9 cellular contexts compared by ENCODE assay signal in genomic region chr12:90978117-90978770, GRCh38. TPM values are rescaled to one million over a fixed set of nuclear protein-coding genes. Genes with fewer than 3 reads are reported as not detected.
A peak's percentile ranks its signal among the peaks of the same experiment; 100 is the strongest.
DNase-seq lines count a peak whose midpoint lies in the region; ATAC-seq and TF ChIP-seq lines count a peak whose summit lies in the region.
"Had no signal": no experiment of that assay in that cellular context is flagged by ENCODE, and none has a peak within 500 bp of the region (broad histone marks: within the 10 kb centered on the region; RNA-seq: fewer than 3 reads in every experiment).

No MANE protein-coding gene starts in this region.

- H3K9me3 ChIP-seq in adrenal gland (replicated peaks in 1 of 3) = no peaks in the 10 kb centered on the region

- DNase-seq in activated T-cell treated with anti-CD3 and anti-CD28 coated beads, Interleukin-2, amount 50 U/mL, for 72 hours = no peak
- no peak for DNase-seq in activated T-cell treated with anti-CD3 and anti-CD28 coated beads, Interleukin-2, amount 50 U/mL, for 1 hour
- peak; percentile 66 for DNase-seq in NCI-H1105 treated with DMSO at 0.1 percent for 48 hours (lab: John Stamatoyannopoulos, UW)
- DNase-seq in adrenal gland = no peak
- DNase-seq in hepatic stellate cell (ENCODE audit: low spot score) = peak; percentile 14
- no peak for DNase-seq in stimulated activated naive CD8-positive, alpha-beta T cell treated with anti-CD3 and anti-CD28 coated beads, Interleukin-15, amount 100 ng/mL, for 72 hours
- no peak for DNase-seq in H7

- H3K27me3 ChIP-seq in adrenal gland (no peaks in the 10 kb centered on the region), H7 (ENCODE audit: control insufficient read depth, insufficient read depth, low read length) (peaks cover 28% of the 10 kb centered on the region)

- no peak for TF ChIP-seq POLR2A in adrenal gland (IDR thresholded peaks at IDR 0.05)

- H3K4me1 ChIP-seq in adrenal gland (replicated peaks in 1 of 2) = no peaks in the 10 kb centered on the region

- intact Hi-C loops in adrenal gland (cut with DNase I) = no loop called here

- H3K27ac ChIP-seq in adrenal gland = no peak overlapping the region
- H3K27ac ChIP-seq: epithelial cell of prostate had no signal

- no peak overlapping the region for H3K4me3 Mint-ChIP-seq in activated T-cell treated with anti-CD3 and anti-CD28 coated beads, Interleukin-2, amount 50 U/mL, for 72 hours
- no peak overlapping the region for H3K4me3 Mint-ChIP-seq in stimulated activated naive CD8-positive, alpha-beta T cell treated with anti-CD3 and anti-CD28 coated beads, Interleukin-15, amount 100 ng/mL, for 72 hours

- H3K27ac Mint-ChIP-seq in activated T-cell treated with anti-CD3 and anti-CD28 coated beads, Interleukin-2, amount 50 U/mL, for 72 hours = peak overlapping the region; percentile 20
- no peak overlapping the region for H3K27ac Mint-ChIP-seq in stimulated activated naive CD8-positive, alpha-beta T cell treated with anti-CD3 and anti-CD28 coated beads, Interleukin-15, amount 100 ng/mL, for 72 hours

- H3K27me3 Mint-ChIP-seq in activated T-cell treated with anti-CD3 and anti-CD28 coated beads, Interleukin-2, amount 50 U/mL, for 72 hours (ENCODE audit: low read depth) = peaks cover 8% of the 10 kb centered on the region
- H3K27me3 Mint-ChIP-seq in stimulated activated naive CD8-positive, alpha-beta T cell treated with anti-CD3 and anti-CD28 coated beads, Interleukin-15, amount 100 ng/mL, for 72 hours = no peaks in the 10 kb centered on the region

- no peaks in the 10 kb centered on the region for H3K4me1 Mint-ChIP-seq in activated T-cell treated with anti-CD3 and anti-CD28 coated beads, Interleukin-2, amount 50 U/mL, for 72 hours (ENCODE audit: low read depth)
- H3K4me1 Mint-ChIP-seq in stimulated activated naive CD8-positive, alpha-beta T cell treated with anti-CD3 and anti-CD28 coated beads, Interleukin-15, amount 100 ng/mL, for 72 hours = no peaks in the 10 kb centered on the region

- no peaks in the 10 kb centered on the region for H3K36me3 Mint-ChIP-seq in activated T-cell treated with anti-CD3 and anti-CD28 coated beads, Interleukin-2, amount 50 U/mL, for 72 hours (ENCODE audit: insufficient read depth in 2 of 2)

- no peaks in the 10 kb centered on the region for H3K9me3 Mint-ChIP-seq in activated T-cell treated with anti-CD3 and anti-CD28 coated beads, Interleukin-2, amount 50 U/mL, for 72 hours
- no peaks in the 10 kb centered on the region for H3K9me3 Mint-ChIP-seq in stimulated activated naive CD8-positive, alpha-beta T cell treated with anti-CD3 and anti-CD28 coated beads, Interleukin-15, amount 100 ng/mL, for 72 hours

- peak; percentile 22 to 84 (median 72) for TF ChIP-seq CTCF in adrenal gland (IDR thresholded peaks at IDR 0.05)

- H3K36me3 ChIP-seq in adrenal gland (replicated peaks in 1 of 2) (no peaks in the 10 kb centered on the region), H7 (replicated peaks; ENCODE audit: control insufficient read depth, insufficient read depth, low read length) (no peaks in the 10 kb centered on the region)

- 18 to 35% (median 25%) methylated on average over 1 of the region's 1 CpG for WGBS in adrenal gland, 4 donors

- ATAC-seq in activated T-cell treated with anti-CD3 and anti-CD28 coated beads, Interleukin-2, amount 50 U/mL, for 72 hours (replicated peaks in 1 of 2) = peak in 1 of 2 donors; percentile 53
- peak; percentile 79 for ATAC-seq in HG02610 (IDR thresholded peaks at IDR 0.05; ENCODE audit: unreplicated experiment)
- ATAC-seq in stimulated activated naive CD8-positive, alpha-beta T cell treated with anti-CD3 and anti-CD28 coated beads, Interleukin-15, amount 100 ng/mL, for 72 hours = peak; percentile 78

- H3K4me3 ChIP-seq in adrenal gland (no peak overlapping the region), H7 (ENCODE audit: insufficient read depth, low read depth, low read length) (no peak overlapping the region)

RNA-seq across cellular contexts. Expression of gene CCER1, which starts 23.3 kb away (rescaled TPM):
- not detected for total RNA-seq in activated T-cell treated with anti-CD3 and anti-CD28 coated beads, Interleukin-2, amount 50 U/mL, for 72 hours
- total RNA-seq in adrenal gland = not detected
- not detected for polyA plus RNA-seq in adrenal gland
- total RNA-seq in H7 (2014; rRNA removed; shearing (Covaris generic)) = not detected in 2 replicates

RNA-seq across cellular contexts. Expression of gene EPYC, which starts 26.5 kb away (rescaled TPM):
- not detected for total RNA-seq in activated T-cell treated with anti-CD3 and anti-CD28 coated beads, Interleukin-2, amount 50 U/mL, for 72 hours
- under 1 TPM in 1 of 8 donors, not detected in 7; 0.78 TPM for total RNA-seq in adrenal gland
- polyA plus RNA-seq in adrenal gland = not detected
- not detected in 2 replicates for total RNA-seq in H7 (2014; rRNA removed; shearing (Covaris generic))

Comparison
In these comparisons a context has a peak if more than half of its experiments do, and no peak if none do; other contexts are left out.
1. DNase-seq: peak in NCI-H1105 treated with DMSO at 0.1 percent for 48 hours (single experiment) and hepatic stellate cell (single experiment); none in activated T-cell treated with anti-CD3 and anti-CD28 coated beads, Interleukin-2, amount 50 U/mL, for 72 hours (0 of 2), activated T-cell treated with anti-CD3 and anti-CD28 coated beads, Interleukin-2, amount 50 U/mL, for 1 hour (single experiment), adrenal gland (0 of 7), stimulated activated naive CD8-positive, alpha-beta T cell treated with anti-CD3 and anti-CD28 coated beads, Interleukin-15, amount 100 ng/mL, for 72 hours (0 of 2) and H7 (single experiment).